ENCODE assay signal across 10 cellular contexts in the genomic region with DNA sequence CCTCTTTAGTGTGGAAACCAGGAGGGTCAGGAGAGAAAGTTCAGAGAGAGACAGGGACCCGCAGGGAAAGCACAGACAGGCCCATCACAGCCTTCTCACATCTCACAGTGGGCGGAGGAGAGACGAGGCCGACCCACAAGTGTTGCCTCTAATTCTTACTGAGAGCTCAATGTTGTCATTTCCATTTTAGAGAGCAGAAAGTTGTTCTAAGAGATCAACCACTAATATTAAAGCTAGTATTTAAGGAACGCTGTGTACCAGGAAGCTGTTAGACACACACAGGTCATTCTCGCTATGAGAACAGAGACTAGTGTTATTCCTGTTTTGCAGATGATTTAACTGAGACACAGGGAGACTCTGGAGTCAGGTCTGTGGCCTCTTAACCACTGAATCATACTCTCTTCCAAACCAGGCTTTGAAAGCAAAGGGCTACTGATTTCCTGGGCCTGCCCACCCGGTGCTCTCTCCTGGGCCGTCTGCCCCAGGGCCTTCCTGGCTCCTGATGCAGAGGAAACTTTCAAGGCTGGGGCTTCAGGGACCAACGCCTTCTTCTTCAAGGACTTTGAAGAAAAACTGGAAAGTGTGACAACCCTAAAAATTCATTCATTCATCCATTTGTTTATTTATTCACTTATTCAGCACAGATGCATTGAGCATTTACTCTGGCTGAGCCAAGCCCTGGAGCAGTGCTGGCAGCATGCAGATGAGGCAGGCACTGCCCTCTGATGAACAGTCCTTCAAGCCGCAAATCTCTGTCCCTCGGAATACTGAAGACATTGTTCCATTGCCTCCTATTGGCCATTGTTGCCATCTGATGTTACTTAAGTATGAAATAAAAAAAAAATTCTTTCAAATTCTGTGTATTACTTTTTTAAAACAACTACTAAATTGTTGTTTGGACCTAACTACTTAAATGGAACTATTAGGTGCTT. TPM values are rescaled to one million over a fixed set of nuclear protein-coding genes. Genes with fewer than 3 reads are reported as not detected.
DNase-seq lines count a peak whose midpoint lies in the region; ATAC-seq lines count a peak whose summit lies in the region.
"Had no signal": no experiment of that assay in that cellular context is flagged by ENCODE, and none has a peak within 500 bp of the region (broad histone marks: within the 10 kb centered on the region; RNA-seq: fewer than 3 reads in every experiment).

No MANE protein-coding gene starts in this region.

- DNase-seq in COLO829 (ENCODE audit: low spot score) (peak; percentile 80), glomerular visceral epithelial cell (ENCODE audit: extremely low spot score) (peak; percentile 66), posterior cingulate gyrus (peak in 7 of 10 donors; percentile 47 to 96 (median 62)), NCI-H146 (lab: John Stamatoyannopoulos, UW) (no peak), DMS 273 (lab: John Stamatoyannopoulos, UW; ENCODE audit: unreplicated experiment) (no peak)
- DNase-seq in activated naive CD8-positive, alpha-beta T cell treated with anti-CD3 and anti-CD28 coated beads, Interleukin-2, amount 50 U/mL, for 24 hours, result no peak
- no peak for DNase-seq in effector CD4-positive, alpha-beta T cell
- DNase-seq: Karpas-422 had no signal

- intact Hi-C loops in posterior cingulate gyrus (cut with DNase I), result no loop called here

- H3K27ac ChIP-seq in adipose tissue (ENCODE audit: low read depth, low read length), result peak overlapping the region; percentile 48

- no peak overlapping the region for H3K27ac Mint-ChIP-seq in activated naive CD8-positive, alpha-beta T cell treated with anti-CD3 and anti-CD28 coated beads, Interleukin-2, amount 50 U/mL, for 24 hours

- no peaks in the 10 kb centered on the region for H3K27me3 Mint-ChIP-seq in activated naive CD8-positive, alpha-beta T cell treated with anti-CD3 and anti-CD28 coated beads, Interleukin-2, amount 50 U/mL, for 24 hours
- H3K27me3 Mint-ChIP-seq: central memory CD8-positive, alpha-beta T cell had no signal

- no peak for ATAC-seq in activated naive CD8-positive, alpha-beta T cell treated with anti-CD3 and anti-CD28 coated beads, Interleukin-2, amount 50 U/mL, for 24 hours

- H3K4me3 Mint-ChIP-seq in activated naive CD8-positive, alpha-beta T cell treated with anti-CD3 and anti-CD28 coated beads, Interleukin-2, amount 50 U/mL, for 24 hours, result no peak overlapping the region
- H3K4me3 Mint-ChIP-seq: central memory CD8-positive, alpha-beta T cell had no signal

- peaks cover 7% of the 10 kb centered on the region for H3K4me1 Mint-ChIP-seq in activated naive CD8-positive, alpha-beta T cell treated with anti-CD3 and anti-CD28 coated beads, Interleukin-2, amount 50 U/mL, for 24 hours
- H3K4me1 Mint-ChIP-seq: central memory CD8-positive, alpha-beta T cell had no signal

- 60 to 74% (median 66%) methylated on average over 11 of the region's 11 CpGs for WGBS in adipose tissue, 3 donors

- no peaks in the 10 kb centered on the region for H3K9me3 Mint-ChIP-seq in activated naive CD8-positive, alpha-beta T cell treated with anti-CD3 and anti-CD28 coated beads, Interleukin-2, amount 50 U/mL, for 24 hours
- H3K9me3 Mint-ChIP-seq: central memory CD8-positive, alpha-beta T cell had no signal

- H3K36me3 Mint-ChIP-seq in activated naive CD8-positive, alpha-beta T cell treated with anti-CD3 and anti-CD28 coated beads, Interleukin-2, amount 50 U/mL, for 24 hours (ENCODE audit: low read depth), result no peaks in the 10 kb centered on the region

RNA-seq across cellular contexts. Expression of a gene that starts 37.2 kb away (rescaled TPM):
- 10 to 100 TPM; 20.9 to 94.1 (median 78.8) TPM for polyA plus RNA-seq in adipose tissue

Comparison
In these comparisons a context has a peak if more than half of its experiments do, and no peak if none do; other contexts are left out.
1. DNase-seq: peak in COLO829 (single experiment), glomerular visceral epithelial cell (single experiment) and posterior cingulate gyrus (7 of 10); none in activated naive CD8-positive, alpha-beta T cell treated with anti-CD3 and anti-CD28 coated beads, Interleukin-2, amount 50 U/mL, for 24 hours (single experiment), effector CD4-positive, alpha-beta T cell (single experiment), NCI-H146 (single experiment) and DMS 273 (single experiment).